In the genomic region with DNA sequence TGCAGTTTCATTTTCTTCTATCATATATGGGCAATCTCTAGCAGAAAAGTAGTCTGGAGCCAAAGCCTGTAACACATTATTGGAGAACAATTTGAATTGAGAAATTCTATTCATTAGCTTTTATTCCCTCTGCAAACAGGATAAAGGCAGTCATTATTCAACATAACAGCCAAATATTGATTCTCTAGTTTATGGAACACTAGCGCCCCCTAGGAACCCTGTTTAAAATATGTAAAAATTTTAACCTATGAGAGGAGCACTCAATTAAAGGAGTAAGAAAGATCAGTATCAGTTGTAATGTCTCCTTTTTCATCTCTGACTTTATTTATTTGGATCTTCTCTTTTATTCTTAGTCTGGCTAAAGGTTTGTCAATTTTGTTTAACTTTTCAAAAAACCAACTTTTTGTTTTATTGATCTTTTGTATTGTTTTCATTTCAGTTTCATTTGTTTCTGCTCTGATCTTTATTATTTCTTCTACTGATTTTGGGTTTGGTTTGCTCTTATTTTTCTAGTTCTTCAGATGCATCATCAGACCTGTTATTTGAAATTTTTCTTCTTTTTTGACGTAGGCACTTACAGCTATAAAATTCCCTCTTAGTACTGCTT, we compare ENCODE assay signal across 8 cellular contexts. TPM values are rescaled to one million over a fixed set of nuclear protein-coding genes. Genes with fewer than 3 reads are reported as not detected.
DNase-seq lines count a peak whose midpoint lies in the region; ATAC-seq, FAIRE-seq and TF ChIP-seq lines count a peak whose summit lies in the region.

No MANE protein-coding gene starts in this region.

- CTCF ChIA-PET in activated naive CD4-positive, alpha-beta T cell treated with anti-CD3 and anti-CD28 coated beads, Interleukin-2, amount 10 ng/mL, durations not matched to agents 7 days and 5 days (lab: Charles Lee), result no interaction called here

- TF ChIP-seq EP300 in ovary (IDR thresholded peaks at IDR 0.05), result no peak

- H3K27me3 Mint-ChIP-seq in activated naive CD4-positive, alpha-beta T cell treated with anti-CD3 and anti-CD28 coated beads, Interleukin-2, amount 50 U/mL, for 24 hours, result no peaks in the 10 kb centered on the region
- no peaks in the 10 kb centered on the region for H3K27me3 Mint-ChIP-seq in activated naive CD4-positive, alpha-beta T cell treated with anti-CD3 and anti-CD28 coated beads, Interleukin-2, amount 10 ng/mL, durations not matched to agents 7 days and 5 days

- H2BK120ac ChIP-seq in mesendoderm (ENCODE audit: low read depth, low read length), result no peak overlapping the region

- H3K36me3 ChIP-seq in bronchial epithelial cell (ENCODE audit: control insufficient read depth, insufficient read depth, low read length), result no peaks in the 10 kb centered on the region
- H3K36me3 ChIP-seq in mesendoderm (ENCODE audit: control insufficient read depth, insufficient read depth, low read length), result no peaks in the 10 kb centered on the region
- H3K36me3 ChIP-seq in ovary, result no peaks in the 10 kb centered on the region

- FAIRE-seq in bronchial epithelial cell (lab: Jason Lieb, UNC), result no peak

- H2BK5ac ChIP-seq in mesendoderm (ENCODE audit: low read length), result no peak overlapping the region

- H2AK5ac ChIP-seq in mesendoderm (ENCODE audit: low read length), result no peak overlapping the region

- no peak overlapping the region for H2BK15ac ChIP-seq in mesendoderm (replicated peaks; ENCODE audit: low read depth)

- WGBS in mesendoderm (ENCODE audit: extremely low coverage, insufficient coverage, low lambda C conversion rate), result no CpG with 5 or more reads among the region's 2 CpGs
- WGBS in ovary, 3 donors, result 29 to 52% (median 38%) methylated on average over 2 of the region's 2 CpGs

- H3K36me3 Mint-ChIP-seq in activated naive CD4-positive, alpha-beta T cell treated with anti-CD3 and anti-CD28 coated beads, Interleukin-2, amount 50 U/mL, for 24 hours, result peaks cover 2% of the 10 kb centered on the region
- no peaks in the 10 kb centered on the region for H3K36me3 Mint-ChIP-seq in activated naive CD4-positive, alpha-beta T cell treated with anti-CD3 and anti-CD28 coated beads, Interleukin-2, amount 10 ng/mL, durations not matched to agents 7 days and 5 days

- no peak for ATAC-seq in GM18511 (IDR thresholded peaks at IDR 0.05; ENCODE audit: unreplicated experiment)

- no peak overlapping the region for H4K5ac ChIP-seq in mesendoderm (ENCODE audit: low read length)

- H3K4me1 ChIP-seq in mesendoderm (ENCODE audit: control insufficient read depth, low read depth, low read length) (no peaks in the 10 kb centered on the region), ovary (ENCODE audit: insufficient read depth) (no peaks in the 10 kb centered on the region)

- no peaks in the 10 kb centered on the region for H3K79me2 ChIP-seq in mesendoderm (ENCODE audit: control insufficient read depth, insufficient read depth, low read length)

- no peak for DNase-seq in activated naive CD4-positive, alpha-beta T cell treated with anti-CD3 and anti-CD28 coated beads, Interleukin-2, amount 10 ng/mL, durations not matched to agents 7 days and 5 days
- peak; percentile 5 for DNase-seq in NCI-H187 treated with DMSO at 0.1 percent for 48 hours (lab: John Stamatoyannopoulos, UW)
- DNase-seq in bronchial epithelial cell (ENCODE audit: low read depth), result peak; percentile 47
- peak; percentile 54 for DNase-seq in mesendoderm
- DNase-seq in ovary, result no peak
- DNase-seq in activated CD4-positive, CD25-positive, alpha-beta regulatory T cell treated with anti-CD3 and anti-CD28 coated beads, Interleukin-2, amount 50 U/mL, for 72 hours, result no peak

- no peak overlapping the region for H3K4me3 ChIP-seq in bronchial epithelial cell (ENCODE audit: low read depth, low read length)
- no peak overlapping the region for H3K4me3 ChIP-seq in mesendoderm (ENCODE audit: low read length)
- H3K4me3 ChIP-seq in ovary, result no peak overlapping the region

- H3K4ac ChIP-seq in mesendoderm (ENCODE audit: low read depth, low read length), result no peak overlapping the region

- H3K4me3 Mint-ChIP-seq in activated naive CD4-positive, alpha-beta T cell treated with anti-CD3 and anti-CD28 coated beads, Interleukin-2, amount 50 U/mL, for 24 hours, result no peak overlapping the region
- no peak overlapping the region for H3K4me3 Mint-ChIP-seq in activated naive CD4-positive, alpha-beta T cell treated with anti-CD3 and anti-CD28 coated beads, Interleukin-2, amount 10 ng/mL, durations not matched to agents 7 days and 5 days

- TF ChIP-seq CTCF in bronchial epithelial cell (IDR thresholded peaks at IDR 0.05; ENCODE audit: insufficient read depth, low read length, severe bottlenecking), result peak; percentile 47
- no peak for TF ChIP-seq CTCF in ovary (IDR thresholded peaks at IDR 0.05)

- peaks cover 16% of the 10 kb centered on the region for H3K4me1 Mint-ChIP-seq in activated naive CD4-positive, alpha-beta T cell treated with anti-CD3 and anti-CD28 coated beads, Interleukin-2, amount 50 U/mL, for 24 hours
- no peaks in the 10 kb centered on the region for H3K4me1 Mint-ChIP-seq in activated naive CD4-positive, alpha-beta T cell treated with anti-CD3 and anti-CD28 coated beads, Interleukin-2, amount 10 ng/mL, durations not matched to agents 7 days and 5 days

- H3K4me2 ChIP-seq in mesendoderm (ENCODE audit: low read length), result no peak overlapping the region

- H3K27ac Mint-ChIP-seq in activated naive CD4-positive, alpha-beta T cell treated with anti-CD3 and anti-CD28 coated beads, Interleukin-2, amount 50 U/mL, for 24 hours, result peak overlapping the region; percentile 90
- H3K27ac Mint-ChIP-seq in activated naive CD4-positive, alpha-beta T cell treated with anti-CD3 and anti-CD28 coated beads, Interleukin-2, amount 10 ng/mL, durations not matched to agents 7 days and 5 days, result no peak overlapping the region

- intact Hi-C loops in ovary (cut with DNase I), result no loop called here

- no peak overlapping the region for H4K8ac ChIP-seq in mesendoderm (ENCODE audit: low read depth, low read length)

- H3K79me1 ChIP-seq in mesendoderm (ENCODE audit: low read length), result no peaks in the 10 kb centered on the region

- H3K9ac ChIP-seq in mesendoderm (ENCODE audit: low read length), result no peak overlapping the region

- no peak for TF ChIP-seq POLR2A in ovary (IDR thresholded peaks at IDR 0.05)

- H3K56ac ChIP-seq in mesendoderm (ENCODE audit: low read length), result no peak overlapping the region

- H3K9me3 Mint-ChIP-seq in activated naive CD4-positive, alpha-beta T cell treated with anti-CD3 and anti-CD28 coated beads, Interleukin-2, amount 50 U/mL, for 24 hours, result peaks cover 6% of the 10 kb centered on the region
- H3K9me3 Mint-ChIP-seq in activated naive CD4-positive, alpha-beta T cell treated with anti-CD3 and anti-CD28 coated beads, Interleukin-2, amount 10 ng/mL, durations not matched to agents 7 days and 5 days, result peaks cover 3% of the 10 kb centered on the region

- H3K23ac ChIP-seq in mesendoderm (ENCODE audit: low read length), result no peak overlapping the region

- no peaks in the 10 kb centered on the region for H3K9me3 ChIP-seq in ovary

- H3K27ac ChIP-seq in mesendoderm (ENCODE audit: low read depth, low read length), result no peak overlapping the region
- no peak overlapping the region for H3K27ac ChIP-seq in ovary

- H3K18ac ChIP-seq in mesendoderm (ENCODE audit: low read length), result no peak overlapping the region

- H3K27me3 ChIP-seq in bronchial epithelial cell (ENCODE audit: control insufficient read depth, insufficient read depth, low read length), result no peaks in the 10 kb centered on the region
- no peaks in the 10 kb centered on the region for H3K27me3 ChIP-seq in mesendoderm (ENCODE audit: insufficient read depth, low read length, poor library complexity)
- no peaks in the 10 kb centered on the region for H3K27me3 ChIP-seq in ovary

RNA-seq across cellular contexts. Expression of a gene that starts 4.8 kb away (rescaled TPM):
- total RNA-seq in bronchial epithelial cell, result 0.13 TPM in 1 of 2 replicates, not detected in the other
- polyA plus RNA-seq in mesendoderm (2013, experiment 1 of 2), result 0.20 TPM
- 0.06 TPM for polyA plus RNA-seq in mesendoderm (2013, experiment 2 of 2)
- total RNA-seq in ovary, result 10 to 100 TPM in 1 of 7 donors, under 1 TPM in 3, not detected in 3; 0.27 to 23.4 (median 0.46) TPM
- polyA plus RNA-seq in ovary, result not detected

Comparison
In these comparisons a context has a peak if more than half of its experiments do, and no peak if none do; other contexts are left out.
1. DNase-seq: peak in NCI-H187 treated with DMSO at 0.1 percent for 48 hours (single experiment), bronchial epithelial cell (single experiment) and mesendoderm (single experiment); none in activated naive CD4-positive, alpha-beta T cell treated with anti-CD3 and anti-CD28 coated beads, Interleukin-2, amount 10 ng/mL, durations not matched to agents 7 days and 5 days (single experiment), ovary (0 of 5) and activated CD4-positive, CD25-positive, alpha-beta regulatory T cell treated with anti-CD3 and anti-CD28 coated beads, Interleukin-2, amount 50 U/mL, for 72 hours (single experiment).